Comparison of ENCODE assay signal across 9 cellular contexts in genomic region chr6:170269151-170269872, GRCh38. TPM values are rescaled to one million over a fixed set of nuclear protein-coding genes. Genes with fewer than 3 reads are reported as not detected.
DNase-seq lines count a peak whose midpoint lies in the region; FAIRE-seq and TF ChIP-seq lines count a peak whose summit lies in the region.
"Had no signal": no experiment of that assay in that cellular context is flagged by ENCODE, and none has a peak within 500 bp of the region (broad histone marks: within the 10 kb centered on the region; RNA-seq: fewer than 3 reads in every experiment).

No MANE protein-coding gene starts in this region.

- no peak overlapping the region for H3K4me3 Mint-ChIP-seq in CD8-positive, alpha-beta memory T cell
- no peak overlapping the region for H3K4me3 Mint-ChIP-seq in activated CD4-positive, alpha-beta T cell treated with anti-CD3 and anti-CD28 coated beads, Interleukin-2, amount 10 ng/mL, durations not matched to agents 24 days and 14 days

- H3K36me3 Mint-ChIP-seq in CD8-positive, alpha-beta memory T cell: no peaks in the 10 kb centered on the region
- H3K36me3 Mint-ChIP-seq in activated CD4-positive, alpha-beta T cell treated with anti-CD3 and anti-CD28 coated beads, Interleukin-2, amount 10 ng/mL, durations not matched to agents 24 days and 14 days (ENCODE audit: low read depth): no peaks in the 10 kb centered on the region

- H3K9me3 Mint-ChIP-seq in CD8-positive, alpha-beta memory T cell: no peaks in the 10 kb centered on the region
- no peaks in the 10 kb centered on the region for H3K9me3 Mint-ChIP-seq in activated CD4-positive, alpha-beta T cell treated with anti-CD3 and anti-CD28 coated beads, Interleukin-2, amount 10 ng/mL, durations not matched to agents 24 days and 14 days

- WGBS in neuronal stem cell (ENCODE audit: extremely low coverage in 2 of 2, insufficient read length in 2 of 2, insufficient replicate concordance in 1 of 2), 2 donors: no CpG with 5 or more reads among the region's 23 CpGs

- no peak overlapping the region for H2BK12ac ChIP-seq in neuronal stem cell (ENCODE audit: low read length)

- peak overlapping the region; percentile 29 for H3K18ac ChIP-seq in neuronal stem cell (ENCODE audit: low read length)

- no peak overlapping the region for H4K8ac ChIP-seq in neuronal stem cell (ENCODE audit: low read depth, low read length)

- peaks cover 16 to 17% of the 10 kb centered on the region in 2 donors for H3K27me3 Mint-ChIP-seq in CD8-positive, alpha-beta memory T cell
- peaks cover 55% of the 10 kb centered on the region for H3K27me3 Mint-ChIP-seq in activated CD4-positive, alpha-beta T cell treated with anti-CD3 and anti-CD28 coated beads, Interleukin-2, amount 10 ng/mL, durations not matched to agents 24 days and 14 days

- no peak for TF ChIP-seq POLR2A in H54 (IDR thresholded peaks at IDR 0.05; ENCODE audit: low read depth, low read length)

- peak overlapping the region; percentile 16 for H3K4me3 ChIP-seq in SJCRH30
- H3K4me3 ChIP-seq in neuronal stem cell (ENCODE audit: low read length in 2 of 2): no peak overlapping the region
- no peak overlapping the region for H3K4me3 ChIP-seq in CD8-positive, alpha-beta memory T cell (ENCODE audit: low read length)

- H3K4me2 ChIP-seq in neuronal stem cell (ENCODE audit: insufficient read depth, low read length, poor library complexity, severe bottlenecking): no peak overlapping the region

- CTCF ChIA-PET in CD8-positive, alpha-beta memory T cell (lab: Charles Lee): no interaction called here

- no peak overlapping the region for H3K27ac Mint-ChIP-seq in CD8-positive, alpha-beta memory T cell
- H3K27ac Mint-ChIP-seq in activated CD4-positive, alpha-beta T cell treated with anti-CD3 and anti-CD28 coated beads, Interleukin-2, amount 10 ng/mL, durations not matched to agents 24 days and 14 days: no peak overlapping the region

- H3K9me3 ChIP-seq in SJCRH30 (replicated peaks) (no peaks in the 10 kb centered on the region), neuronal stem cell (replicated peaks in 1 of 2; ENCODE audit: control insufficient read depth in 2 of 2, insufficient read depth in 1 of 2, low read depth in 1 of 2, low read length in 2 of 2) (no peaks in the 10 kb centered on the region)
- no peaks in the 10 kb centered on the region for H3K9me3 ChIP-seq in CD8-positive, alpha-beta memory T cell (ENCODE audit: low read length)

- peak overlapping the region; percentile 93 for H3K27ac ChIP-seq in SJCRH30
- peak overlapping the region; percentile 11 for H3K27ac ChIP-seq in neuronal stem cell (replicated peaks; ENCODE audit: low read length)
- no peak overlapping the region for H3K27ac ChIP-seq in CD8-positive, alpha-beta memory T cell (ENCODE audit: low read depth, low read length)

- peak overlapping the region; percentile 9 for H2AK5ac ChIP-seq in neuronal stem cell (ENCODE audit: low read depth, low read length)

- H2AFZ ChIP-seq in neuronal stem cell (ENCODE audit: low read length): peak overlapping the region; percentile 82

- no peak overlapping the region for H2BK5ac ChIP-seq in neuronal stem cell (ENCODE audit: low read length)

- intact Hi-C loops in activated CD4-positive, alpha-beta T cell treated with anti-CD3 and anti-CD28 coated beads, Interleukin-2, amount 10 ng/mL, durations not matched to agents 24 days and 14 days (cut with micrococcal nuclease): no loop called here

- no peak overlapping the region for H3K23ac ChIP-seq in neuronal stem cell (ENCODE audit: low read depth, low read length, poor library complexity)

- no peak overlapping the region for H2BK120ac ChIP-seq in neuronal stem cell (ENCODE audit: low read depth, low read length)

- H3K36me3 ChIP-seq in SJCRH30 (no peaks in the 10 kb centered on the region), neuronal stem cell (replicated peaks in 1 of 2; ENCODE audit: control insufficient read depth in 2 of 2, insufficient read depth in 2 of 2, low read length in 2 of 2) (no peaks in the 10 kb centered on the region)
- no peaks in the 10 kb centered on the region for H3K36me3 ChIP-seq in CD8-positive, alpha-beta memory T cell (ENCODE audit: insufficient read depth, low read length)

- POLR2A ChIA-PET in CD8-positive, alpha-beta memory T cell (lab: Charles Lee): no interaction called here

- peaks cover 1% of the 10 kb centered on the region for H3K79me1 ChIP-seq in neuronal stem cell (ENCODE audit: low read depth, low read length)

- H3K14ac ChIP-seq in neuronal stem cell (ENCODE audit: low read length): no peak overlapping the region

- H3K4me1 Mint-ChIP-seq in CD8-positive, alpha-beta memory T cell: peaks cover 18 to 27% (median 20%) of the 10 kb centered on the region in 3 donors
- H3K4me1 Mint-ChIP-seq in activated CD4-positive, alpha-beta T cell treated with anti-CD3 and anti-CD28 coated beads, Interleukin-2, amount 10 ng/mL, durations not matched to agents 24 days and 14 days: peaks cover 12% of the 10 kb centered on the region

- peak overlapping the region; percentile 82 for H2BK15ac ChIP-seq in neuronal stem cell (ENCODE audit: low read length)

- H3K4me1 ChIP-seq in SJCRH30 (peaks cover 39% of the 10 kb centered on the region), neuronal stem cell (ENCODE audit: control insufficient read depth in 2 of 2, insufficient read depth in 1 of 2, low read depth in 1 of 2, low read length in 2 of 2) (peaks cover 23 to 25% of the 10 kb centered on the region in 2 donors)
- peaks cover 22% of the 10 kb centered on the region for H3K4me1 ChIP-seq in CD8-positive, alpha-beta memory T cell (ENCODE audit: insufficient read depth, low read length)

- H3K27me3 ChIP-seq in SJCRH30: no peaks in the 10 kb centered on the region
- H3K27me3 ChIP-seq in neuronal stem cell (ENCODE audit: control insufficient read depth in 3 of 3, insufficient read depth in 3 of 3, low read depth in 1 of 3, low read length in 3 of 3): peaks cover 0 to 1% (median under 1%) of the 10 kb centered on the region in 3 experiments
- H3K27me3 ChIP-seq in CD8-positive, alpha-beta memory T cell (ENCODE audit: insufficient read depth, low read length, poor library complexity, severe bottlenecking): peaks cover 7% of the 10 kb centered on the region

- DNase-seq in COR-L47 (lab: John Stamatoyannopoulos, UW) (peak; percentile 64), NCI-H1694 treated with DMSO at 0.1 percent for 48 hours (lab: John Stamatoyannopoulos, UW) (peak; percentile 37), SJCRH30 (peak; percentile 66 to 71), neuronal stem cell (ENCODE audit: low spot score) (no peak), H54 (ENCODE audit: insufficient read length, low spot score) (no peak)
- no peak for DNase-seq in CD8-positive, alpha-beta memory T cell
- no peak for DNase-seq in activated CD4-positive, alpha-beta T cell treated with anti-CD3 and anti-CD28 coated beads, Interleukin-2, amount 10 ng/mL, durations not matched to agents 24 days and 14 days
- no peak for DNase-seq in activated CD4-positive, alpha-beta T cell treated with anti-CD3 and anti-CD28 coated beads, Interleukin-2, amount 50 U/mL, for 4 hours
- DNase-seq: midbrain had no signal

- H3K4ac ChIP-seq in neuronal stem cell (ENCODE audit: low read length): no peak overlapping the region

- FAIRE-seq in H54 (lab: Jason Lieb, UNC): no peak

- no peak overlapping the region for H3K9ac ChIP-seq in neuronal stem cell (ENCODE audit: low read depth, low read length, poor library complexity)

- H4K91ac ChIP-seq in neuronal stem cell (ENCODE audit: low read depth, low read length, poor library complexity): no peak overlapping the region

RNA-seq across cellular contexts. Expression of gene DLL1, which starts 21.6 kb away (rescaled TPM):
- 12.6 and 13.6 TPM in 2 replicates for total RNA-seq in SJCRH30 (2014; rRNA removed; shearing (Covaris generic))
- polyA plus RNA-seq in neuronal stem cell (2013, experiment 1 of 2): 66.9 TPM
- 67.5 TPM for polyA plus RNA-seq in neuronal stem cell (2013, experiment 2 of 2)
- under 1 TPM; 0.79 to 0.86 TPM for total RNA-seq in CD8-positive, alpha-beta memory T cell
- polyA plus RNA-seq in CD8-positive, alpha-beta memory T cell: 0.49 TPM
- total RNA-seq in activated CD4-positive, alpha-beta T cell treated with anti-CD3 and anti-CD28 coated beads, Interleukin-2, amount 10 ng/mL, durations not matched to agents 24 days and 14 days: 0.17 TPM in 1 of 2 replicates, not detected in the other

RNA-seq across cellular contexts. Expression of gene FAM120B, which starts 37.2 kb away (rescaled TPM):
- 19.6 and 21.4 TPM in 2 replicates for total RNA-seq in SJCRH30 (2014; rRNA removed; shearing (Covaris generic))
- polyA plus RNA-seq in neuronal stem cell (2013, experiment 1 of 2): 18.0 TPM
- polyA plus RNA-seq in neuronal stem cell (2013, experiment 2 of 2): 17.8 TPM
- total RNA-seq in CD8-positive, alpha-beta memory T cell: 10 to 100 TPM; 19.1 to 20.9 TPM
- 29.8 TPM for polyA plus RNA-seq in CD8-positive, alpha-beta memory T cell
- total RNA-seq in activated CD4-positive, alpha-beta T cell treated with anti-CD3 and anti-CD28 coated beads, Interleukin-2, amount 10 ng/mL, durations not matched to agents 24 days and 14 days: 18.7 and 19.3 TPM in 2 replicates

Comparison
In these comparisons a context has a peak if more than half of its experiments do, and no peak if none do; other contexts are left out.
1. DNase-seq: peak in COR-L47 (single experiment), NCI-H1694 treated with DMSO at 0.1 percent for 48 hours (single experiment) and SJCRH30 (2 of 2); none in neuronal stem cell (single experiment), CD8-positive, alpha-beta memory T cell (0 of 5), activated CD4-positive, alpha-beta T cell treated with anti-CD3 and anti-CD28 coated beads, Interleukin-2, amount 10 ng/mL, durations not matched to agents 24 days and 14 days (single experiment), activated CD4-positive, alpha-beta T cell treated with anti-CD3 and anti-CD28 coated beads, Interleukin-2, amount 50 U/mL, for 4 hours (0 of 2) and H54 (single experiment).